Comparison of ENCODE assay signal across 1 cellular context in the genomic region with DNA sequence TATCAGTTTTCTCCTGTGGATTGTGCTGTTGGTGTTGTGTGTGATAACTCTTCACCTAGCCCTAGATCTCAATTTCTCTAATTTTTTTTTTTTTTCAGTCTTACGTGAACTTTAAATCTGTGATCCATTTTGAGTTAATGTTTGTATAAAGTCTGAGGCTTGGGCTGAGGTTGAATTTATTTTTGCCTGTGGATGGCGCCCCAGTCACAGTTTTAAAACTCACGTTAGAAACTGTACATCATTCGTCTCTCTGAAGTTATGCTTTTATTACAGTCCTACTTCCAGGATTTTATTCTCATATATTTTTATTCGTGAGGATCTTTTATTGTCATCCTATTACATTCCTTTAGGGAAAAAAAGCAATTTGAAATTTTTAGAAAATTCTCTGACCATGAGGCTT.
TF ChIP-seq lines count a peak whose summit lies in the region.

No MANE protein-coding gene starts in this region.

TF ChIP-seq in GM23338, 12 proteins besides CTCF, POLR2A, EP300 and RAD21 (continued from another document):
- TF ChIP-seq, protein P1, sequence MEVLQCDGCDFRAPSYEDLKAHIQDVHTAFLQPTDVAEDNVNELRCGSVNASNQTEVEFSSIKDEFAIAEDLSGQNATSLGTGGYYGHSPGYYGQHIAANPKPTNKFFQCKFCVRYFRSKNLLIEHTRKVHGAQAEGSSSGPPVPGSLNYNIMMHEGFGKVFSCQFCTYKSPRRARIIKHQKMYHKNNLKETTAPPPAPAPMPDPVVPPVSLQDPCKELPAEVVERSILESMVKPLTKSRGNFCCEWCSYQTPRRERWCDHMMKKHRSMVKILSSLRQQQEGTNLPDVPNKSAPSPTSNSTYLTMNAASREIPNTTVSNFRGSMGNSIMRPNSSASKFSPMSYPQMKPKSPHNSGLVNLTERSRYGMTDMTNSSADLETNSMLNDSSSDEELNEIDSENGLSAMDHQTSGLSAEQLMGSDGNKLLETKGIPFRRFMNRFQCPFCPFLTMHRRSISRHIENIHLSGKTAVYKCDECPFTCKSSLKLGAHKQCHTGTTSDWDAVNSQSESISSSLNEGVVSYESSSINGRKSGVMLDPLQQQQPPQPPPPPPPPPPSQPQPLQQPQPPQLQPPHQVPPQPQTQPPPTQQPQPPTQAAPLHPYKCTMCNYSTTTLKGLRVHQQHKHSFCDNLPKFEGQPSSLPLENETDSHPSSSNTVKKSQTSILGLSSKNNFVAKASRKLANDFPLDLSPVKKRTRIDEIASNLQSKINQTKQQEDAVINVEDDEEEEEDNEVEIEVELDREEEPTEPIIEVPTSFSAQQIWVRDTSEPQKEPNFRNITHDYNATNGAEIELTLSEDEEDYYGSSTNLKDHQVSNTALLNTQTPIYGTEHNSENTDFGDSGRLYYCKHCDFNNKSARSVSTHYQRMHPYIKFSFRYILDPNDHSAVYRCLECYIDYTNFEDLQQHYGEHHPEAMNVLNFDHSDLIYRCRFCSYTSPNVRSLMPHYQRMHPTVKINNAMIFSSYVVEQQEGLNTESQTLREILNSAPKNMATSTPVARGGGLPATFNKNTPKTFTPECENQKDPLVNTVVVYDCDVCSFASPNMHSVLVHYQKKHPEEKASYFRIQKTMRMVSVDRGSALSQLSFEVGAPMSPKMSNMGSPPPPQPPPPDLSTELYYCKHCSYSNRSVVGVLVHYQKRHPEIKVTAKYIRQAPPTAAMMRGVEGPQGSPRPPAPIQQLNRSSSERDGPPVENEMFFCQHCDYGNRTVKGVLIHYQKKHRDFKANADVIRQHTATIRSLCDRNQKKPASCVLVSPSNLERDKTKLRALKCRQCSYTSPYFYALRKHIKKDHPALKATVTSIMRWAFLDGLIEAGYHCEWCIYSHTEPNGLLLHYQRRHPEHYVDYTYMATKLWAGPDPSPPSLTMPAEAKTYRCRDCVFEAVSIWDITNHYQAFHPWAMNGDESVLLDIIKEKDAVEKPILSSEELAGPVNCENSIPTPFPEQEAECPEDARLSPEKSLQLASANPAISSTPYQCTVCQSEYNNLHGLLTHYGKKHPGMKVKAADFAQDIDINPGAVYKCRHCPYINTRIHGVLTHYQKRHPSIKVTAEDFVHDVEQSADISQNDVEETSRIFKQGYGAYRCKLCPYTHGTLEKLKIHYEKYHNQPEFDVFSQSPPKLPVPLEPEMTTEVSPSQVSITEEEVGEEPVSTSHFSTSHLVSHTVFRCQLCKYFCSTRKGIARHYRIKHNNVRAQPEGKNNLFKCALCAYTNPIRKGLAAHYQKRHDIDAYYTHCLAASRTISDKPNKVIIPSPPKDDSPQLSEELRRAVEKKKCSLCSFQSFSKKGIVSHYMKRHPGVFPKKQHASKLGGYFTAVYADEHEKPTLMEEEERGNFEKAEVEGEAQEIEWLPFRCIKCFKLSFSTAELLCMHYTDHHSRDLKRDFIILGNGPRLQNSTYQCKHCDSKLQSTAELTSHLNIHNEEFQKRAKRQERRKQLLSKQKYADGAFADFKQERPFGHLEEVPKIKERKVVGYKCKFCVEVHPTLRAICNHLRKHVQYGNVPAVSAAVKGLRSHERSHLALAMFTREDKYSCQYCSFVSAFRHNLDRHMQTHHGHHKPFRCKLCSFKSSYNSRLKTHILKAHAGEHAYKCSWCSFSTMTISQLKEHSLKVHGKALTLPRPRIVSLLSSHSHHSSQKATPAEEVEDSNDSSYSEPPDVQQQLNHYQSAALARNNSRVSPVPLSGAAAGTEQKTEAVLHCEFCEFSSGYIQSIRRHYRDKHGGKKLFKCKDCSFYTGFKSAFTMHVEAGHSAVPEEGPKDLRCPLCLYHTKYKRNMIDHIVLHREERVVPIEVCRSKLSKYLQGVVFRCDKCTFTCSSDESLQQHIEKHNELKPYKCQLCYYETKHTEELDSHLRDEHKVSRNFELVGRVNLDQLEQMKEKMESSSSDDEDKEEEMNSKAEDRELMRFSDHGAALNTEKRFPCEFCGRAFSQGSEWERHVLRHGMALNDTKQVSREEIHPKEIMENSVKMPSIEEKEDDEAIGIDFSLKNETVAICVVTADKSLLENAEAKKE (CRISPR knock-in tag; IDR thresholded peaks at IDR 0.05) = no peak
- TF ChIP-seq ZNF331 (CRISPR knock-in tag; IDR thresholded peaks at IDR 0.05; ENCODE audit: low read depth) (no peak), ZNF114 (CRISPR knock-in tag; IDR thresholded peaks at IDR 0.05) (no peak), EZH2phosphoT487 (IDR thresholded peaks at IDR 0.05; ENCODE audit: unreplicated experiment) (no peak), EZH2 (IDR thresholded peaks at IDR 0.05; ENCODE audit: low read depth, unreplicated experiment) (no peak), NANOG (IDR thresholded peaks at IDR 0.05; ENCODE audit: borderline replicate concordance) (no peak)
- TF ChIP-seq, protein P2, sequence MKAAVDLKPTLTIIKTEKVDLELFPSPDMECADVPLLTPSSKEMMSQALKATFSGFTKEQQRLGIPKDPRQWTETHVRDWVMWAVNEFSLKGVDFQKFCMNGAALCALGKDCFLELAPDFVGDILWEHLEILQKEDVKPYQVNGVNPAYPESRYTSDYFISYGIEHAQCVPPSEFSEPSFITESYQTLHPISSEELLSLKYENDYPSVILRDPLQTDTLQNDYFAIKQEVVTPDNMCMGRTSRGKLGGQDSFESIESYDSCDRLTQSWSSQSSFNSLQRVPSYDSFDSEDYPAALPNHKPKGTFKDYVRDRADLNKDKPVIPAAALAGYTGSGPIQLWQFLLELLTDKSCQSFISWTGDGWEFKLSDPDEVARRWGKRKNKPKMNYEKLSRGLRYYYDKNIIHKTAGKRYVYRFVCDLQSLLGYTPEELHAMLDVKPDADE (IDR thresholded peaks at IDR 0.05) = no peak
